Comparison of ENCODE assay signal across 8 cellular contexts in the genomic region with DNA sequence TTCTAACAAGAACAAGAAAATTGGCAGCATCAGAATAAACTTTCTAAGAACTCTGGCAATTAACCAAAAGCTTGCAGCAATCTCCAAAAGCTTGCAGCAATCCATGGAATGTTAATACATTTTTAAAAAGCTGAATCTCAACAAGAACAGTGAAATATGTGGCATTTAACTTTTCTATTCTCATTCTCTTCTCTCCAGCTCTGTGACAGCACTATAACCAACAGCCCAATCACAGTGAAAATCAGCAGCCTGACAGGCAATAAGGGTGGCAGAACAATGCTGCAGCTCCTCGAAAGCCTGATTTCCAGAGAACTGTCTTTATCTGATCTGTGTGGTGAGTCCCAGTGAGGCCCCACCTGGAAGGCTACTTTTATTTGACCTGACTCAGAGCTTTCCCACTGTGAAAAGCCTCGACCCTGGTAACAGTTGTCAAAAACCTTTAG.
DNase-seq lines count a peak whose midpoint lies in the region; ATAC-seq and TF ChIP-seq lines count a peak whose summit lies in the region.

No MANE protein-coding gene starts in this region.

- H3K9ac ChIP-seq in smooth muscle cell (ENCODE audit: low read depth): no peak overlapping the region

- H3K27ac ChIP-seq in smooth muscle cell (ENCODE audit: low read depth): no peak overlapping the region

- no peak overlapping the region for H3K4me3 ChIP-seq in smooth muscle cell

- H3K27me3 Mint-ChIP-seq in activated T-cell treated with anti-CD3 and anti-CD28 coated beads, Interleukin-2, amount 50 U/mL, for 72 hours (ENCODE audit: low read depth): no peaks in the 10 kb centered on the region
- H3K27me3 Mint-ChIP-seq in activated T-helper 1 cell treated with anti-CD3 and anti-CD28 coated beads, Interleukin-12 subunit alpha, Interleukin-12 subunit beta, Interleukin-2, Interleukin-4 antibody, amounts not matched to agents 30 ng/mL and 10 ng/mL and 1 ng/mL, durations not matched to agents 14 hours and 24 hours and 36 hours (ENCODE audit: insufficient read depth): no peaks in the 10 kb centered on the region

- no peaks in the 10 kb centered on the region for H3K36me3 ChIP-seq in smooth muscle cell (ENCODE audit: low read depth)

- TF ChIP-seq CTCF in smooth muscle cell (IDR thresholded peaks at IDR 0.05; ENCODE audit: borderline replicate concordance, insufficient read depth, poor library complexity, severe bottlenecking): no peak

- H3K36me3 Mint-ChIP-seq in activated T-cell treated with anti-CD3 and anti-CD28 coated beads, Interleukin-2, amount 50 U/mL, for 72 hours (ENCODE audit: insufficient read depth in 2 of 2): peaks cover 2 to 13% of the 10 kb centered on the region in 2 donors
- H3K36me3 Mint-ChIP-seq in activated T-helper 1 cell treated with anti-CD3 and anti-CD28 coated beads, Interleukin-12 subunit alpha, Interleukin-12 subunit beta, Interleukin-2, Interleukin-4 antibody, amounts not matched to agents 30 ng/mL and 10 ng/mL and 1 ng/mL, durations not matched to agents 14 hours and 24 hours and 36 hours (ENCODE audit: low read depth): peaks cover 2% of the 10 kb centered on the region

- H3K9me3 Mint-ChIP-seq in activated T-cell treated with anti-CD3 and anti-CD28 coated beads, Interleukin-2, amount 50 U/mL, for 72 hours: peaks cover 0 to 2% of the 10 kb centered on the region in 2 donors
- H3K9me3 Mint-ChIP-seq in activated T-helper 1 cell treated with anti-CD3 and anti-CD28 coated beads, Interleukin-12 subunit alpha, Interleukin-12 subunit beta, Interleukin-2, Interleukin-4 antibody, amounts not matched to agents 30 ng/mL and 10 ng/mL and 1 ng/mL, durations not matched to agents 14 hours and 24 hours and 36 hours: no peaks in the 10 kb centered on the region

- intact Hi-C loops in activated T-helper 1 cell treated with anti-CD3 and anti-CD28 coated beads, Interleukin-12 subunit alpha, Interleukin-12 subunit beta, Interleukin-2, Interleukin-4 antibody, amounts not matched to agents 30 ng/mL and 10 ng/mL and 1 ng/mL, durations not matched to agents 14 hours and 24 hours and 36 hours (cut with micrococcal nuclease): no loop called here

- no peak overlapping the region for H3K27ac Mint-ChIP-seq in activated T-cell treated with anti-CD3 and anti-CD28 coated beads, Interleukin-2, amount 50 U/mL, for 72 hours
- H3K27ac Mint-ChIP-seq in activated T-helper 1 cell treated with anti-CD3 and anti-CD28 coated beads, Interleukin-12 subunit alpha, Interleukin-12 subunit beta, Interleukin-2, Interleukin-4 antibody, amounts not matched to agents 30 ng/mL and 10 ng/mL and 1 ng/mL, durations not matched to agents 14 hours and 24 hours and 36 hours: no peak overlapping the region

- no peak for DNase-seq in activated T-cell treated with anti-CD3 and anti-CD28 coated beads, Interleukin-2, amount 50 U/mL, for 72 hours
- no peak for DNase-seq in activated T-cell treated with anti-CD3 and anti-CD28 coated beads, Interleukin-2, amount 50 U/mL, for 1 hour
- DNase-seq in NAMALWA (ENCODE audit: low spot score): peak; percentile 56
- peak; percentile 88 for DNase-seq in fibroblast of gingiva (ENCODE audit: low read depth)
- no peak for DNase-seq in smooth muscle cell (lab: John Stamatoyannopoulos, UW; ENCODE audit: unreplicated experiment)
- DNase-seq in RPMI8226: no peak
- DNase-seq in activated T-helper 1 cell treated with anti-CD3 and anti-CD28 coated beads, Interleukin-12 subunit alpha, Interleukin-12 subunit beta, Interleukin-2, Interleukin-4 antibody, amounts not matched to agents 30 ng/mL and 10 ng/mL and 1 ng/mL, durations not matched to agents 14 hours and 24 hours and 36 hours (ENCODE audit: low spot score): no peak

- no peak overlapping the region for H3K4me3 Mint-ChIP-seq in activated T-cell treated with anti-CD3 and anti-CD28 coated beads, Interleukin-2, amount 50 U/mL, for 72 hours
- no peak overlapping the region for H3K4me3 Mint-ChIP-seq in activated T-helper 1 cell treated with anti-CD3 and anti-CD28 coated beads, Interleukin-12 subunit alpha, Interleukin-12 subunit beta, Interleukin-2, Interleukin-4 antibody, amounts not matched to agents 30 ng/mL and 10 ng/mL and 1 ng/mL, durations not matched to agents 14 hours and 24 hours and 36 hours

- no peaks in the 10 kb centered on the region for H3K9me3 ChIP-seq in smooth muscle cell (replicated peaks; ENCODE audit: low read depth)

- H3K27me3 ChIP-seq in smooth muscle cell (ENCODE audit: low read depth): no peaks in the 10 kb centered on the region

- H3K4me1 Mint-ChIP-seq in activated T-cell treated with anti-CD3 and anti-CD28 coated beads, Interleukin-2, amount 50 U/mL, for 72 hours (ENCODE audit: low read depth): peaks cover 56% of the 10 kb centered on the region
- peaks cover 15% of the 10 kb centered on the region for H3K4me1 Mint-ChIP-seq in activated T-helper 1 cell treated with anti-CD3 and anti-CD28 coated beads, Interleukin-12 subunit alpha, Interleukin-12 subunit beta, Interleukin-2, Interleukin-4 antibody, amounts not matched to agents 30 ng/mL and 10 ng/mL and 1 ng/mL, durations not matched to agents 14 hours and 24 hours and 36 hours (ENCODE audit: low read depth)

- H3K79me2 ChIP-seq in smooth muscle cell (ENCODE audit: low read depth): peaks cover 88% of the 10 kb centered on the region

- peaks cover 19% of the 10 kb centered on the region for H3K4me1 ChIP-seq in smooth muscle cell (ENCODE audit: low read depth)

- peak overlapping the region; percentile 5 for H3K4me2 ChIP-seq in smooth muscle cell

- peaks cover 95% of the 10 kb centered on the region for H4K20me1 ChIP-seq in smooth muscle cell (ENCODE audit: low read depth)

- H2AFZ ChIP-seq in smooth muscle cell (ENCODE audit: low read depth): no peak overlapping the region

- peak; percentile 31 to 42 for ATAC-seq in activated T-cell treated with anti-CD3 and anti-CD28 coated beads, Interleukin-2, amount 50 U/mL, for 72 hours (replicated peaks in 1 of 2)
- no peak for ATAC-seq in HG03097 (IDR thresholded peaks at IDR 0.05; ENCODE audit: low FRiP score, unreplicated experiment)

- H3F3A ChIP-seq in smooth muscle cell (ENCODE audit: low read depth): no peaks in the 10 kb centered on the region

- WGBS in smooth muscle cell (ENCODE audit: low lambda C conversion rate): 10% methylated on average over 2 of the region's 2 CpGs

Comparison
In these comparisons a context has a peak if more than half of its experiments do, and no peak if none do; other contexts are left out.
1. DNase-seq: peak in NAMALWA (single experiment) and fibroblast of gingiva (single experiment); none in activated T-cell treated with anti-CD3 and anti-CD28 coated beads, Interleukin-2, amount 50 U/mL, for 72 hours (0 of 2), activated T-cell treated with anti-CD3 and anti-CD28 coated beads, Interleukin-2, amount 50 U/mL, for 1 hour (single experiment), smooth muscle cell (single experiment), RPMI8226 (single experiment) and activated T-helper 1 cell treated with anti-CD3 and anti-CD28 coated beads, Interleukin-12 subunit alpha, Interleukin-12 subunit beta, Interleukin-2, Interleukin-4 antibody, amounts not matched to agents 30 ng/mL and 10 ng/mL and 1 ng/mL, durations not matched to agents 14 hours and 24 hours and 36 hours (single experiment).